8 cellular contexts compared by ENCODE assay signal in the genomic region with DNA sequence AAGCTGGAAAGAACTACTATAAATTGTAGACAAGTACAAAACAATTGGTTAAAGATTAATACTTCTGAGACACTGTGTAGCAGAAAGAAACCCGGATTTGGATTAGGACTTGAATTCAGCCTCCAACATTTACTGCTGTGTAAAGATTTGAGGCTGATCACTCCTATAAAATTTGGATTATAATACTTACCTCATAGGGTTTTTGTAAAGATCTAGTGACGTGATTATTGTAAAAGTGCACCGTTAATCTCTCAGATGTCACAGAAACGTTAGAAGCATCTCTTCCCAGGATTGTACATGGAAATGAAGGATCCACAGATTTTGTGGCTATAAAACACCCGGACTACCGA. TPM values are rescaled to one million over a fixed set of nuclear protein-coding genes. Genes with fewer than 3 reads are reported as not detected.
DNase-seq lines count a peak whose midpoint lies in the region; ATAC-seq, FAIRE-seq and TF ChIP-seq lines count a peak whose summit lies in the region.

No MANE protein-coding gene starts in this region.

- H3K4me3 Mint-ChIP-seq in endodermal cell: peak overlapping the region; percentile 93

- H3K9me3 ChIP-seq in KOPT-K1 (ENCODE audit: insufficient read depth, low read length, poor library complexity, severe bottlenecking) (no peaks in the 10 kb centered on the region), endodermal cell (ENCODE audit: control insufficient read depth, low read length) (no peaks in the 10 kb centered on the region), small intestine (ENCODE audit: control insufficient read depth, low read depth) (no peaks in the 10 kb centered on the region)

- FAIRE-seq in small intestine (lab: Jason Lieb, UNC): no peak

- peak overlapping the region; percentile 99 for H3K4me3 ChIP-seq in endodermal cell (ENCODE audit: low read length)
- H3K4me3 ChIP-seq in small intestine (ENCODE audit: low read depth in 1 of 2, low read length in 2 of 2): peak overlapping the region; percentile 77 to 91

- peak overlapping the region; percentile 93 for H3K27ac Mint-ChIP-seq in endodermal cell

- H3K27me3 ChIP-seq in endodermal cell (ENCODE audit: control insufficient read depth, insufficient read depth, low read length, poor library complexity, severe bottlenecking) (no peaks in the 10 kb centered on the region), small intestine (ENCODE audit: control insufficient read depth in 2 of 2, insufficient read depth in 2 of 2, low read length in 2 of 2) (no peaks in the 10 kb centered on the region)

- peaks cover 20% of the 10 kb centered on the region for H3K4me1 Mint-ChIP-seq in endodermal cell

- DNase-seq in endodermal cell (no peak), small intestine (no peak), NCI-H748 (lab: John Stamatoyannopoulos, UW; ENCODE audit: unreplicated experiment) (no peak), NCI-H82 (lab: John Stamatoyannopoulos, UW) (no peak)

- H3K4me1 ChIP-seq in endodermal cell (ENCODE audit: control insufficient read depth, insufficient read depth, low read length): peaks cover 5% of the 10 kb centered on the region
- no peaks in the 10 kb centered on the region for H3K4me1 ChIP-seq in small intestine (ENCODE audit: control insufficient read depth in 2 of 2, insufficient read depth in 1 of 2, low read depth in 1 of 2, low read length in 1 of 2)

- WGBS in endodermal cell (ENCODE audit: insufficient coverage in 1 of 2, insufficient read length in 1 of 2), 2 experiments: 4 to 9% methylated on average over 6 of the region's 6 CpGs
- 1 to 4% (median 2%) methylated on average over 6 of the region's 6 CpGs for WGBS in small intestine, 3 donors

- ATAC-seq in GM19455 (IDR thresholded peaks at IDR 0.05; ENCODE audit: unreplicated experiment): peak; percentile 22
- no peak for ATAC-seq in HG02763 (IDR thresholded peaks at IDR 0.05; ENCODE audit: unreplicated experiment)
- no peak for ATAC-seq in HG02678 (IDR thresholded peaks at IDR 0.05; ENCODE audit: unreplicated experiment)

- H3K9me3 Mint-ChIP-seq in endodermal cell: peaks cover 2% of the 10 kb centered on the region

- peak overlapping the region; percentile 82 for H3K9ac ChIP-seq in endodermal cell (ENCODE audit: extremely low read depth, low read length, poor library complexity, severe bottlenecking)

- H3K36me3 ChIP-seq in KOPT-K1 (ENCODE audit: insufficient read depth, low read length): peaks cover 11% of the 10 kb centered on the region; the same call in 1 of the 2 replicates
- H3K36me3 ChIP-seq in endodermal cell (ENCODE audit: control insufficient read depth, insufficient read depth, low read length): peaks cover 4% of the 10 kb centered on the region
- no peaks in the 10 kb centered on the region for H3K36me3 ChIP-seq in small intestine (ENCODE audit: control insufficient read depth in 2 of 2, insufficient read depth in 2 of 2, low read length in 2 of 2)

- peaks cover 13% of the 10 kb centered on the region for H3K36me3 Mint-ChIP-seq in endodermal cell (ENCODE audit: low read depth)

- H3K27me3 Mint-ChIP-seq in endodermal cell (ENCODE audit: insufficient read depth): no peaks in the 10 kb centered on the region

- no peak for TF ChIP-seq CTCF in endodermal cell (conservative IDR thresholded peaks at IDR 0.05)

- H3K27ac ChIP-seq in KOPT-K1 (ENCODE audit: low read depth, low read length, poor library complexity, severe bottlenecking) (peak overlapping the region; percentile 77), endodermal cell (ENCODE audit: low read depth, low read length) (no peak overlapping the region), small intestine (ENCODE audit: low read depth in 1 of 2, low read length in 1 of 2) (no peak overlapping the region)

RNA-seq across cellular contexts. Expression of a gene that starts 0.3 kb away (rescaled TPM):
- total RNA-seq in endodermal cell: 10 to 100 TPM; 67.5 to 76.3 TPM
- 88.8 TPM for polyA plus RNA-seq in endodermal cell (2013, experiment 1 of 2)
- polyA plus RNA-seq in endodermal cell (2013, experiment 2 of 2): 72.0 TPM
- polyA plus RNA-seq in small intestine: 10 to 100 TPM; 16.8 to 36.5 (median 21.1) TPM

RNA-seq across cellular contexts. Expression of a gene that starts 57.2 kb away (rescaled TPM):
- 10 to 100 TPM; 29.2 to 39.2 TPM for total RNA-seq in endodermal cell
- polyA plus RNA-seq in endodermal cell (2013, experiment 1 of 2): 37.4 TPM
- polyA plus RNA-seq in endodermal cell (2013, experiment 2 of 2): 37.5 TPM
- 10 to 100 TPM; 13.5 to 15.3 (median 14.5) TPM for polyA plus RNA-seq in small intestine
